31 cellular contexts compared by ENCODE assay signal in the genomic region with DNA sequence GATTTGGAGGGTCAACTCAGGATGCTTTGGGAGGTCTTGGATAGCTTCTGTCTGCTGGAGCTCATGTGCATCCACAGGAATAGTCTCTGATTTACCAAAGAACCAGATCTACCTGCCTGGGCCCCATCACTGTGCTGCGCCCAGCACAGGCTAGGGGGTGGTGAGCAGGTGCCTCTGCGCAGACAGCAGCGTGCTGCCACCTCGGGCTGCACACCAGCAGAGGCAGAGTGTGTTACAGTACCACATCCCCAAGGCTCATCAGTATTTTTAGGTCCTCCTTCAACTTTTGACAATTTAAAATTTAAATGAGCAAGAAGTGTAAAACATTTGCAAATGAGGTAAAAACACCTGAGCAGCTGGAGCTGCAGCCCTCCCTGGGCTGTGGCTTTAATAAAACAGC.
"Had no signal": no experiment of that assay in that cellular context is flagged by ENCODE, and none has a peak within 500 bp of the region (broad histone marks: within the 10 kb centered on the region; RNA-seq: fewer than 3 reads in every experiment).

No MANE protein-coding gene starts in this region.

- H3K9me3 ChIP-seq: adrenal gland, body of pancreas, heart right ventricle, left lung, lower lobe of right lung, testis, transverse colon had no signal

- H3K27me3 Mint-ChIP-seq: activated naive CD8-positive, alpha-beta T cell treated with anti-CD3 and anti-CD28 coated beads for 36 hours; effector memory CD8-positive, alpha-beta T cell; naive thymus-derived CD8-positive, alpha-beta T cell had no signal

- H3K27ac ChIP-seq: adrenal gland, body of pancreas, heart right ventricle, left lung, lower lobe of right lung, testis, transverse colon, VCaP had no signal

- ATAC-seq: activated CD4-positive, CD25-positive, alpha-beta regulatory T cell treated with anti-CD3 and anti-CD28 coated beads, Interleukin-2, amount 50 U/mL, for 24 hours; body of pancreas; effector memory CD8-positive, alpha-beta T cell; esophagus mucosa; left lung; lower lobe of right lung; naive thymus-derived CD8-positive, alpha-beta T cell; right cardiac atrium had no signal

- H3K27ac Mint-ChIP-seq: activated naive CD4-positive, alpha-beta T cell treated with anti-CD3 and anti-CD28 coated beads for 36 hours; activated naive CD8-positive, alpha-beta T cell treated with anti-CD3 and anti-CD28 coated beads for 36 hours; activated T-helper 1 cell treated with anti-CD3 and anti-CD28 coated beads, Interleukin-12 subunit alpha, Interleukin-12 subunit beta, Interleukin-2, Interleukin-4 antibody, amounts not matched to agents 30 ng/mL and 10 ng/mL and 1 ng/mL, durations not matched to agents 14 hours and 24 hours and 36 hours; naive thymus-derived CD8-positive, alpha-beta T cell had no signal

- H3K4me3 ChIP-seq: adrenal gland, body of pancreas, heart right ventricle, left lung, lower lobe of right lung, testis, transverse colon had no signal

- H3K9me3 Mint-ChIP-seq: activated naive CD4-positive, alpha-beta T cell treated with anti-CD3 and anti-CD28 coated beads for 36 hours; activated naive CD8-positive, alpha-beta T cell treated with anti-CD3 and anti-CD28 coated beads for 36 hours; activated T-helper 1 cell treated with anti-CD3 and anti-CD28 coated beads, Interleukin-12 subunit alpha, Interleukin-12 subunit beta, Interleukin-2, Interleukin-4 antibody, amounts not matched to agents 30 ng/mL and 10 ng/mL and 1 ng/mL, durations not matched to agents 14 hours and 24 hours and 36 hours; effector memory CD8-positive, alpha-beta T cell; naive thymus-derived CD8-positive, alpha-beta T cell; neural crest cell had no signal

- H3K36me3 ChIP-seq: adrenal gland, transverse colon had no signal

- DNase-seq: activated CD4-positive, alpha-beta T cell treated with anti-CD3 and anti-CD28 coated beads for 48 hours; activated CD4-positive, alpha-beta T cell treated with anti-CD3 and anti-CD28 coated beads, Interleukin-2, amount 50 U/mL, for 48 hours; activated CD8-positive, alpha-beta memory T cell treated with anti-CD3 and anti-CD28 coated beads for 24 hours; activated effector memory CD4-positive, alpha-beta T cell treated with anti-CD3 and anti-CD28 coated beads, Interleukin-2, amount 50 U/mL, for 16 hours; activated naive CD4-positive, alpha-beta T cell treated with anti-CD3 and anti-CD28 coated beads for 36 hours; activated naive CD8-positive, alpha-beta T cell treated with anti-CD3 and anti-CD28 coated beads for 36 hours; activated T-cell treated with anti-CD3 and anti-CD28 coated beads, Interleukin-2, amount 50 U/mL, for 1 hour; adrenal gland; aorta; body of pancreas; cerebellar nuclear complex; cortex of kidney; effector memory CD8-positive, alpha-beta T cell; foreskin fibroblast; heart right ventricle; left lung; lower lobe of right lung; mesenchymal stem cell; naive thymus-derived CD8-positive, alpha-beta T cell; occipital lobe; right cardiac atrium; stimulated activated CD4-positive, alpha-beta T cell treated with anti-CD3 and anti-CD28 coated beads, Interleukin-15, amount 100 ng/mL, for 24 hours; stimulated activated CD4-positive, alpha-beta T cell treated with anti-CD3 and anti-CD28 coated beads, Interleukin-2, amount 100 ng/mL, for 24 hours; stimulated activated naive CD4-positive, alpha-beta T cell; testis; transverse colon had no signal

- H3K27me3 ChIP-seq: adrenal gland, body of pancreas, heart right ventricle, left lung, testis, transverse colon had no signal

- H3K4me1 ChIP-seq: adrenal gland, testis, transverse colon had no signal

- H3K4me3 Mint-ChIP-seq: activated naive CD4-positive, alpha-beta T cell treated with anti-CD3 and anti-CD28 coated beads for 36 hours; activated naive CD8-positive, alpha-beta T cell treated with anti-CD3 and anti-CD28 coated beads for 36 hours; activated T-helper 1 cell treated with anti-CD3 and anti-CD28 coated beads, Interleukin-12 subunit alpha, Interleukin-12 subunit beta, Interleukin-2, Interleukin-4 antibody, amounts not matched to agents 30 ng/mL and 10 ng/mL and 1 ng/mL, durations not matched to agents 14 hours and 24 hours and 36 hours; effector memory CD8-positive, alpha-beta T cell; naive thymus-derived CD8-positive, alpha-beta T cell; neural crest cell had no signal
